ENCODE assay signal across 14 cellular contexts in the genomic region with DNA sequence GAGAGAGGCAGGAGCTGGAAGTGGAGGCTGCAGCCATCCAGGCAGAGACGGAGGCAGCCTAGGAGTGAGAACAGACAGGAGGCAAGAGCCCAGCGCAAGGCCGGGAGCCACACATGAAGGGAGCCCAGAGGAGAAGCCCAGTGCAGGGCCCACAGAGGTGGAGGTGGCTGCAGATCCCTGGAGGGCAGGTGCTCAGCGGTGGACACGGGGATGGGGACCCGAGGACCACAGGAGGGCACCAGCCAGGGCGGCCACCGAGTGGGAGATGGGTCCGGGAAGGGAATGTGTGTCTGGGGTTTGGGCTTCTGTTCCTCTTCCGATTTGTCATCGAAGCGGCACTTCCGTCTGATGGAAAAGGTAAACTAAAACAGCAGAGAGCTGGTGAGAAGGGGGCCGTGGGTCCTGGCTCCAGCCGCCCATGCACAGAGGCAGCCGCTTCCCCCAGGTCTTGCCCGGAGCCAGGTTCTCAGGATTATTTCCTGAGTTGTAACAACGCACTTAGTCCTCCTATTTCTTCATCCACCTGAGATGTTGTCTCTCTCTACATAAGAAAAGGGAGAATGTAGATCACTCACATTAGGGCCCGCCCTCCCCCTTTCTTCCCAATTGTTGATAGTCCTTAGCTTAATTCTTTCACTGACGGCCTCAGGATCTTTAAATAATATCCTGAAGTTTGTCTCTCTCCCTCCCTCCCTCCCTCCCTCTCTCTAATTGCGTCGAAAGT.
DNase-seq lines count a peak whose midpoint lies in the region; ATAC-seq, FAIRE-seq and TF ChIP-seq lines count a peak whose summit lies in the region.
"Had no signal": no experiment of that assay in that cellular context is flagged by ENCODE, and none has a peak within 500 bp of the region (broad histone marks: within the 10 kb centered on the region; RNA-seq: fewer than 3 reads in every experiment).

No MANE protein-coding gene starts in this region.

- no peak for TF ChIP-seq EP300 in sigmoid colon (IDR thresholded peaks at IDR 0.05)

- no peak for FAIRE-seq in small intestine (lab: Jason Lieb, UNC)

- no peak for TF ChIP-seq CTCF in sigmoid colon (IDR thresholded peaks at IDR 0.05)

- ATAC-seq in HG02973 (IDR thresholded peaks at IDR 0.05; ENCODE audit: unreplicated experiment): no peak

- WGBS in sigmoid colon, 2 donors: 71 to 73% methylated on average over 22 of the region's 22 CpGs
- 64 to 67% (median 65%) methylated on average over 22 of the region's 22 CpGs for WGBS in small intestine, 3 donors

- H3K27ac ChIP-seq in sigmoid colon (no peak overlapping the region), small intestine (ENCODE audit: low read depth in 1 of 2, low read length in 1 of 2) (no peak overlapping the region)
- H3K27ac ChIP-seq: prostate gland had no signal

- H3K9ac ChIP-seq in NT2/D1 (ENCODE audit: insufficient read length, low read depth): peak overlapping the region; percentile 21

- H3K27me3 ChIP-seq in NT2/D1 (ENCODE audit: insufficient read depth, insufficient read length): peaks cover 17% of the 10 kb centered on the region
- no peaks in the 10 kb centered on the region for H3K27me3 ChIP-seq in sigmoid colon
- no peaks in the 10 kb centered on the region for H3K27me3 ChIP-seq in small intestine (ENCODE audit: control insufficient read depth in 2 of 2, insufficient read depth in 2 of 2, low read length in 2 of 2)

- DNase-seq in ELF-1 (ENCODE audit: low read depth, low spot score) (peak; percentile 49), NT2/D1 (ENCODE audit: low read depth, low spot score) (no peak), islet precursor cell (peak; percentile 48), sigmoid colon (peak; percentile 50), small intestine (no peak), DMS 273 treated with DMSO at 0.1 percent for 48 hours (lab: John Stamatoyannopoulos, UW) (no peak)
- DNase-seq: activated CD4-positive, alpha-beta T cell treated with anti-CD3 and anti-CD28 coated beads, Interleukin-2, amount 10 ng/mL, durations not matched to agents 24 days and 14 days; AML-193; effector memory CD4-positive, alpha-beta T cell; EL; glutamatergic neuron; Kasumi-1 had no signal

- H3K4me3 ChIP-seq in NT2/D1 (ENCODE audit: insufficient read length, low read depth): no peak overlapping the region
- peak overlapping the region in 3 of 4 donors; percentile 21 to 37 (median 25) for H3K4me3 ChIP-seq in sigmoid colon
- H3K4me3 ChIP-seq in small intestine (ENCODE audit: low read depth in 1 of 2, low read length in 2 of 2): no peak overlapping the region
- H3K4me3 ChIP-seq: prostate gland had no signal

- TF ChIP-seq POLR2A in sigmoid colon (IDR thresholded peaks at IDR 0.05): no peak

- H3K4me1 ChIP-seq in NT2/D1 (ENCODE audit: insufficient read depth, insufficient read length) (peaks cover 13% of the 10 kb centered on the region), sigmoid colon (peaks cover 0 to 14% (median 11%) of the 10 kb centered on the region in 4 donors), small intestine (ENCODE audit: control insufficient read depth in 2 of 2, insufficient read depth in 1 of 2, low read depth in 1 of 2, low read length in 1 of 2) (no peaks in the 10 kb centered on the region)
- H3K4me1 ChIP-seq: prostate gland had no signal

- intact Hi-C loops in sigmoid colon (cut with DNase I): no loop called here

- H3K9me3 ChIP-seq in NT2/D1 (ENCODE audit: insufficient read depth, low read length) (no peaks in the 10 kb centered on the region), sigmoid colon (no peaks in the 10 kb centered on the region), small intestine (ENCODE audit: control insufficient read depth, low read depth) (no peaks in the 10 kb centered on the region)
- H3K9me3 ChIP-seq: prostate gland had no signal

- H3K36me3 ChIP-seq in NT2/D1 (ENCODE audit: insufficient read depth, insufficient read length, low read length) (no peaks in the 10 kb centered on the region), sigmoid colon (no peaks in the 10 kb centered on the region), small intestine (ENCODE audit: control insufficient read depth in 2 of 2, insufficient read depth in 2 of 2, low read length in 2 of 2) (no peaks in the 10 kb centered on the region)
- H3K36me3 ChIP-seq: prostate gland had no signal

Comparison
In these comparisons a context has a peak if more than half of its experiments do, and no peak if none do; other contexts are left out.
1. DNase-seq: peak in ELF-1 (single experiment), islet precursor cell (single experiment) and sigmoid colon (single experiment); none in NT2/D1 (single experiment), small intestine (single experiment) and DMS 273 treated with DMSO at 0.1 percent for 48 hours (single experiment).
2. H3K4me3 ChIP-seq: peak in sigmoid colon (3 of 4); none in NT2/D1 (single experiment) and small intestine (0 of 2).